9 cellular contexts compared by ENCODE assay signal in the genomic region with DNA sequence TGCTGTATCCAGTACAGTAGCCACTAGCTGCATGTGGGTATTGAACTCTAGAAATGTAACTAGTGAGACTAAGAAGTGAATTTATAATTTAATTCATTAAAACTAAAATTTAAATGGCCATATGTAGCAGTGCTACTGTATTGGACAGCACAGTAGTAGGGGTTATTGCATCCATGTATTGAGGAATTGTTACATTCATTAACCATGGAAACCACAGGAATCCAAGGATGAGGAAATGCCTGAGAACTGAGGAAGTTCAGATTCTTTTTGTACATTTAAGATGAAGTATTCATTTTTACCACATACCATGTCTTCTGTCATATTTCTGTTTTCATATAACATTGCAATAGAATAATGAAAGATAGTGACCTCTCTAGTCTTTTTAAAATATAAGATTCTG. TPM values are rescaled to one million over a fixed set of nuclear protein-coding genes. Genes with fewer than 3 reads are reported as not detected.
DNase-seq lines count a peak whose midpoint lies in the region; ATAC-seq and TF ChIP-seq lines count a peak whose summit lies in the region.
"Had no signal": no experiment of that assay in that cellular context is flagged by ENCODE, and none has a peak within 500 bp of the region (broad histone marks: within the 10 kb centered on the region; RNA-seq: fewer than 3 reads in every experiment).

No MANE protein-coding gene starts in this region.

- no peak for ATAC-seq in activated CD8-positive, alpha-beta memory T cell treated with anti-CD3 and anti-CD28 coated beads, Interleukin-2, amount 10 ng/mL, durations not matched to agents 7 days and 5 days
- ATAC-seq in stimulated activated effector memory CD8-positive, alpha-beta T cell treated with anti-CD3 and anti-CD28 coated beads, Interleukin-12 subunit alpha, Interleukin-12 subunit beta, amount 100 ng/mL, for 72 hours, result no peak
- no peak for ATAC-seq in GM19397 (IDR thresholded peaks at IDR 0.05; ENCODE audit: unreplicated experiment)
- ATAC-seq: activated naive CD4-positive, alpha-beta T cell treated with anti-CD3 and anti-CD28 coated beads, Interleukin-2, amount 50 U/mL, for 72 hours had no signal

- peak overlapping the region; percentile 27; the same call in 1 of the 2 replicates for H3K27ac ChIP-seq in SK-N-MC

- peaks cover 12% of the 10 kb centered on the region for H3K9me3 ChIP-seq in SK-N-MC (ENCODE audit: low read depth, low read length)

- no peak for DNase-seq in activated CD8-positive, alpha-beta memory T cell treated with anti-CD3 and anti-CD28 coated beads, Interleukin-2, amount 10 ng/mL, durations not matched to agents 7 days and 5 days
- DNase-seq in activated CD8-positive, alpha-beta memory T cell treated with anti-CD3 and anti-CD28 coated beads, Interleukin-2, amount 50 U/mL, for 4 hours, result no peak
- DNase-seq in SK-N-MC (ENCODE audit: low read depth, low spot score) (peak; percentile 62), fibroblast of mammary gland (ENCODE audit: low read depth) (peak; percentile 79), SK-N-DZ (ENCODE audit: low spot score) (no peak), DMS114 treated with DMSO at 0.1 percent for 48 hours (lab: John Stamatoyannopoulos, UW; ENCODE audit: unreplicated experiment) (no peak)
- no peak for DNase-seq in stimulated activated effector memory CD8-positive, alpha-beta T cell treated with anti-CD3 and anti-CD28 coated beads, Interleukin-12 subunit alpha, Interleukin-12 subunit beta, amount 100 ng/mL, for 72 hours (ENCODE audit: low spot score in 2 of 2)

- peaks cover 49% of the 10 kb centered on the region for H3K36me3 ChIP-seq in SK-N-MC (ENCODE audit: insufficient read depth, low read length)

- peak overlapping the region; percentile 93 for H3K9ac ChIP-seq in SK-N-MC (ENCODE audit: insufficient read length)

- CTCF ChIA-PET in activated CD8-positive, alpha-beta memory T cell treated with anti-CD3 and anti-CD28 coated beads, Interleukin-2, amount 10 ng/mL, durations not matched to agents 7 days and 5 days (lab: Charles Lee), result interaction anchor here (1.3 to 3.0 kb wide), 3 partner anchors 20 to 733 kb away, joined by 3 to 7 read pairs (median 5); no protein-coding TSS in a partner anchor

- no peak for TF ChIP-seq CTCF in fibroblast of mammary gland (conservative IDR thresholded peaks at IDR 0.05; ENCODE audit: control insufficient read depth, insufficient read depth, low read depth, low read length)

- peaks cover 5% of the 10 kb centered on the region for H3K9me3 Mint-ChIP-seq in activated CD8-positive, alpha-beta memory T cell treated with anti-CD3 and anti-CD28 coated beads, Interleukin-2, amount 10 ng/mL, durations not matched to agents 7 days and 5 days (ENCODE audit: low read depth)
- no peaks in the 10 kb centered on the region for H3K9me3 Mint-ChIP-seq in stimulated activated effector memory CD8-positive, alpha-beta T cell treated with anti-CD3 and anti-CD28 coated beads, Interleukin-12 subunit alpha, Interleukin-12 subunit beta, amount 100 ng/mL, for 72 hours
- H3K9me3 Mint-ChIP-seq: activated naive CD4-positive, alpha-beta T cell treated with anti-CD3 and anti-CD28 coated beads, Interleukin-2, amount 50 U/mL, for 72 hours had no signal

- no peaks in the 10 kb centered on the region for H3K27me3 Mint-ChIP-seq in activated CD8-positive, alpha-beta memory T cell treated with anti-CD3 and anti-CD28 coated beads, Interleukin-2, amount 10 ng/mL, durations not matched to agents 7 days and 5 days

- H3K27ac Mint-ChIP-seq in activated CD8-positive, alpha-beta memory T cell treated with anti-CD3 and anti-CD28 coated beads, Interleukin-2, amount 10 ng/mL, durations not matched to agents 7 days and 5 days, result peak overlapping the region; percentile 61
- H3K27ac Mint-ChIP-seq in stimulated activated effector memory CD8-positive, alpha-beta T cell treated with anti-CD3 and anti-CD28 coated beads, Interleukin-12 subunit alpha, Interleukin-12 subunit beta, amount 100 ng/mL, for 72 hours, result no peak overlapping the region

- H3K4me3 ChIP-seq in SK-N-MC (peak overlapping the region; percentile 83), fibroblast of mammary gland (ENCODE audit: control insufficient read depth, low read depth, low read length) (peak overlapping the region; percentile 20)

- peaks cover 37% of the 10 kb centered on the region for H3K4me1 Mint-ChIP-seq in activated CD8-positive, alpha-beta memory T cell treated with anti-CD3 and anti-CD28 coated beads, Interleukin-2, amount 10 ng/mL, durations not matched to agents 7 days and 5 days
- H3K4me1 Mint-ChIP-seq in stimulated activated effector memory CD8-positive, alpha-beta T cell treated with anti-CD3 and anti-CD28 coated beads, Interleukin-12 subunit alpha, Interleukin-12 subunit beta, amount 100 ng/mL, for 72 hours, result peaks cover 35% of the 10 kb centered on the region

- peaks cover 38% of the 10 kb centered on the region for H3K36me3 Mint-ChIP-seq in activated CD8-positive, alpha-beta memory T cell treated with anti-CD3 and anti-CD28 coated beads, Interleukin-2, amount 10 ng/mL, durations not matched to agents 7 days and 5 days
- H3K36me3 Mint-ChIP-seq in stimulated activated effector memory CD8-positive, alpha-beta T cell treated with anti-CD3 and anti-CD28 coated beads, Interleukin-12 subunit alpha, Interleukin-12 subunit beta, amount 100 ng/mL, for 72 hours, result peaks cover 56% of the 10 kb centered on the region

- H3K4me3 Mint-ChIP-seq in activated CD8-positive, alpha-beta memory T cell treated with anti-CD3 and anti-CD28 coated beads, Interleukin-2, amount 10 ng/mL, durations not matched to agents 7 days and 5 days, result peak overlapping the region; percentile 98
- peak overlapping the region; percentile 93 for H3K4me3 Mint-ChIP-seq in stimulated activated effector memory CD8-positive, alpha-beta T cell treated with anti-CD3 and anti-CD28 coated beads, Interleukin-12 subunit alpha, Interleukin-12 subunit beta, amount 100 ng/mL, for 72 hours

RNA-seq across cellular contexts. Expression of a gene that starts 2.6 kb away (rescaled TPM):
- 10 to 100 TPM; 70.6 to 75.7 TPM for total RNA-seq in activated CD8-positive, alpha-beta memory T cell treated with anti-CD3 and anti-CD28 coated beads, Interleukin-2, amount 10 ng/mL, durations not matched to agents 7 days and 5 days
- 33.0 and 38.0 TPM in 2 replicates for polyA plus RNA-seq in SK-N-DZ (2014; cell fraction: cytosol; rRNA removed)
- 34.8 and 37.9 TPM in 2 replicates for polyA plus RNA-seq in SK-N-DZ (2014; cell fraction: nucleus; rRNA removed)

Comparison
In these comparisons a context has a peak if more than half of its experiments do, and no peak if none do; other contexts are left out.
1. DNase-seq: peak in SK-N-MC (single experiment) and fibroblast of mammary gland (single experiment); none in activated CD8-positive, alpha-beta memory T cell treated with anti-CD3 and anti-CD28 coated beads, Interleukin-2, amount 10 ng/mL, durations not matched to agents 7 days and 5 days (single experiment), activated CD8-positive, alpha-beta memory T cell treated with anti-CD3 and anti-CD28 coated beads, Interleukin-2, amount 50 U/mL, for 4 hours (single experiment), stimulated activated effector memory CD8-positive, alpha-beta T cell treated with anti-CD3 and anti-CD28 coated beads, Interleukin-12 subunit alpha, Interleukin-12 subunit beta, amount 100 ng/mL, for 72 hours (0 of 2), SK-N-DZ (single experiment) and DMS114 treated with DMSO at 0.1 percent for 48 hours (single experiment).